ENCODE assay signal across 1 cellular context in genomic region chr6:42101186-42101657, GRCh38.
TF ChIP-seq lines count a peak whose summit lies in the region.

No MANE protein-coding gene starts in this region.

TF ChIP-seq in HepG2, 621 proteins besides CTCF, POLR2A, EP300 and RAD21 (continued from another document and continues in another):
- 0 out of 2 replicates have a peak, but pooled peaks have one; percentile 44 for TF ChIP-seq TFAP4 (IDR thresholded peaks at IDR 0.05; ENCODE audit: borderline replicate concordance, low read depth)
- TF ChIP-seq FOSL2 (CRISPR knock-in tag; IDR thresholded peaks at IDR 0.05), result peak; percentile 17; the same call in 1 of the 2 replicates
- 0 out of 2 replicates have a peak, but pooled peaks have one; percentile 29 for TF ChIP-seq GATAD2A (CRISPR knock-in tag; IDR thresholded peaks at IDR 0.05)
- no peak for TF ChIP-seq ZFP90 (CRISPR knock-in tag; IDR thresholded peaks at IDR 0.05; ENCODE audit: borderline replicate concordance)
- TF ChIP-seq E2F1 (CRISPR knock-in tag; IDR thresholded peaks at IDR 0.05), result no peak
- 0 out of 2 replicates have a peak, but pooled peaks have one; percentile 11 for TF ChIP-seq ARID5B (CRISPR knock-in tag; IDR thresholded peaks at IDR 0.05)
- TF ChIP-seq HNF4A (CRISPR knock-in tag; IDR thresholded peaks at IDR 0.05), result 0 out of 2 replicates have a peak, but pooled peaks have one; percentile 21
- TF ChIP-seq ZNF205 (CRISPR knock-in tag; IDR thresholded peaks at IDR 0.05), result peak; percentile 92
- TF ChIP-seq ATF7 (IDR thresholded peaks at IDR 0.05), result peak; percentile 45; the same call in 1 of the 2 replicates
- no peak for TF ChIP-seq ATF7 (CRISPR knock-in tag; IDR thresholded peaks at IDR 0.05)
- 0 out of 2 replicates have a peak, but pooled peaks have one; percentile 19 for TF ChIP-seq ZFX (CRISPR knock-in tag; IDR thresholded peaks at IDR 0.05; ENCODE audit: low read depth)
- TF ChIP-seq ZNF878 (CRISPR knock-in tag; IDR thresholded peaks at IDR 0.05), result no peak
- TF ChIP-seq USF2 (IDR thresholded peaks at IDR 0.05; ENCODE audit: low read depth, low read length), result 0 out of 2 replicates have a peak, but pooled peaks have one; percentile 4
- TF ChIP-seq USF2 (CRISPR knock-in tag; IDR thresholded peaks at IDR 0.05; ENCODE audit: borderline replicate concordance), result no peak
- TF ChIP-seq ZNF33A (CRISPR knock-in tag; IDR thresholded peaks at IDR 0.05; ENCODE audit: borderline replicate concordance), result no peak
- 0 out of 2 replicates have a peak, but pooled peaks have one; percentile 7 for TF ChIP-seq RARA (CRISPR knock-in tag; IDR thresholded peaks at IDR 0.05)
- TF ChIP-seq ZEB1 (IDR thresholded peaks at IDR 0.05; ENCODE audit: insufficient replicate concordance, low read depth), result no peak
- TF ChIP-seq REL (CRISPR knock-in tag; conservative IDR thresholded peaks at IDR 0.05), result no peak
- no peak for TF ChIP-seq ZNF710 (CRISPR knock-in tag; IDR thresholded peaks at IDR 0.05; ENCODE audit: borderline replicate concordance)
- TF ChIP-seq PRMT3 (CRISPR knock-in tag; IDR thresholded peaks at IDR 0.05; ENCODE audit: borderline replicate concordance, low read depth), result no peak
- no peak for TF ChIP-seq ZNF318 (CRISPR knock-in tag; IDR thresholded peaks at IDR 0.05)
- no peak for TF ChIP-seq ZNF354B (CRISPR knock-in tag; IDR thresholded peaks at IDR 0.05)
- no peak for TF ChIP-seq MTA3 (CRISPR knock-in tag; IDR thresholded peaks at IDR 0.05)
- peak; percentile 46; the same call in 1 of the 2 replicates for TF ChIP-seq RFX3 (CRISPR knock-in tag; IDR thresholded peaks at IDR 0.05)
- TF ChIP-seq FOXA3 (CRISPR knock-in tag; IDR thresholded peaks at IDR 0.05), result peak; percentile 35
- TF ChIP-seq IRF1 (CRISPR knock-in tag; IDR thresholded peaks at IDR 0.05; ENCODE audit: low read depth), result no peak
- TF ChIP-seq TERF1 (CRISPR knock-in tag; IDR thresholded peaks at IDR 0.05), result no peak
- TF ChIP-seq SMARCE1 (IDR thresholded peaks at IDR 0.05; ENCODE audit: borderline replicate concordance), result no peak
- TF ChIP-seq RFX1 (IDR thresholded peaks at IDR 0.05), result peak; percentile 34; the same call in 1 of the 2 replicates
- TF ChIP-seq ZNF121 (CRISPR knock-in tag; IDR thresholded peaks at IDR 0.05), result 0 out of 2 replicates have a peak, but pooled peaks have one; percentile 29
- peak; percentile 52; the same call in 1 of the 2 replicates for TF ChIP-seq GFI1 (CRISPR knock-in tag; IDR thresholded peaks at IDR 0.05; ENCODE audit: borderline replicate concordance)
- TF ChIP-seq ZNF644 (CRISPR knock-in tag; IDR thresholded peaks at IDR 0.05; ENCODE audit: low read depth), result 0 out of 2 replicates have a peak, but pooled peaks have one; percentile 17
- no peak for TF ChIP-seq MTF2 (CRISPR knock-in tag; IDR thresholded peaks at IDR 0.05; ENCODE audit: borderline replicate concordance)
